In the genomic region with DNA sequence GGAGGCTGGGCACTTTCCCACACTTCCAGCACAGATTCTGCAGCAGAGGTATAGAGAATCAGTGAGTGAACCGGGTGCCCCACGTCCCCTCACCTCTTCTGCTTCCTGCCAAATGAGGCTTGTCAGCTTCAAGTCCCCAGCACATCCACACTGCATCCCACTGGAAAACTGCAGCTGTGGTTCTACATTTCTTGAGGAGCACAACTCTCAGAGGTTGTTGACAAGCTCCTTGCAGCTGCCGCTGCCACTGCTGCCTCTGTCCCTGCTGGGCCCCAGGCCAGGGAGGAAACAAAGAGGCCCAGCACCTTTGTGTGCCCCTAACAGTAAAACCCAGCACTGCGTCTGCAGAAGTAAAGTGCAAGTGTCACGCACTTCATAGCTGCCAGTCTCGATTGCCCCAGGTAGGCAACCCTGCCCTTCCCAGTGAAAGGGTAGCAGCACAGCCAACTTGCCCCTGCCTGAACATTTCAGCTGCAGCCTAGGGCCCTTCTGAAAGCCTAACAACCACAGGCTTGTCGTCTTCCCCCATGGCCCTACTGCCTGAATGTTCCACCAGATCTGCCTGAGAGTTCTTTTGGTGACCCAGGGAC, we compare ENCODE assay signal across 23 cellular contexts.
A peak's percentile ranks its signal among the peaks of the same experiment; 100 is the strongest.
DNase-seq lines count a peak whose midpoint lies in the region; ATAC-seq and TF ChIP-seq lines count a peak whose summit lies in the region.
"Had no signal": no experiment of that assay in that cellular context is flagged by ENCODE, and none has a peak within 500 bp of the region (broad histone marks: within the 10 kb centered on the region; RNA-seq: fewer than 3 reads in every experiment).

No MANE protein-coding gene starts in this region.

- DNase-seq in AG20443 (ENCODE audit: low spot score) = peak; percentile 2
- peak; percentile 73 to 86 for DNase-seq in SJCRH30
- DNase-seq in iPS-NIHi11 (ENCODE audit: low spot score) = peak; percentile 5
- DNase-seq in posterior vena cava (ENCODE audit: low spot score) = peak; percentile 70
- no peak for DNase-seq in esophagus muscularis mucosa (ENCODE audit: extremely low spot score)
- no peak for DNase-seq in body of pancreas
- no peak for DNase-seq in ovary
- DNase-seq in NCI-H1930 (lab: John Stamatoyannopoulos, UW) = no peak
- DNase-seq: CD4-positive, CD25-positive, alpha-beta regulatory T cell; DMS153; DND-41; KBM-7; MG63; NCI-H1105 treated with DMSO at 0.1 percent for 48 hours; NCI-H146; NCI-H2029 treated with DMSO at 0.1 percent for 48 hours; NCI-H446 treated with DMSO at 0.1 percent for 48 hours; NCI-H526; NCI-H82; Peyer's patch; SIG-M5; SK-N-SH had no signal

- no peak for TF ChIP-seq EP300 in esophagus muscularis mucosa (IDR thresholded peaks at IDR 0.05)
- TF ChIP-seq EP300 in ovary (IDR thresholded peaks at IDR 0.05) = no peak

- TF ChIP-seq CTCF in esophagus muscularis mucosa (IDR thresholded peaks at IDR 0.05) (no peak), body of pancreas (IDR thresholded peaks at IDR 0.05) (no peak), ovary (IDR thresholded peaks at IDR 0.05) (no peak)

- TF ChIP-seq POLR2A in esophagus muscularis mucosa (IDR thresholded peaks at IDR 0.05; ENCODE audit: low read depth) (no peak), body of pancreas (IDR thresholded peaks at IDR 0.05) (no peak), ovary (IDR thresholded peaks at IDR 0.05) (no peak)

- no peak overlapping the region for H3K4me3 ChIP-seq in SJCRH30
- H3K4me3 ChIP-seq in esophagus muscularis mucosa = no peak overlapping the region
- no peak overlapping the region for H3K4me3 ChIP-seq in body of pancreas
- H3K4me3 ChIP-seq in ovary = no peak overlapping the region
- H3K4me3 ChIP-seq: BLaER1, MG63, Peyer's patch had no signal

- ATAC-seq in body of pancreas = no peak

- H3K36me3 ChIP-seq in SJCRH30 = no peaks in the 10 kb centered on the region
- H3K36me3 ChIP-seq in esophagus muscularis mucosa = no peaks in the 10 kb centered on the region
- H3K36me3 ChIP-seq in body of pancreas (replicated peaks in 1 of 2; ENCODE audit: insufficient read depth in 1 of 2, low read depth in 2 of 2) = no peaks in the 10 kb centered on the region
- H3K36me3 ChIP-seq in ovary = no peaks in the 10 kb centered on the region
- H3K36me3 ChIP-seq: BLaER1, MG63, Peyer's patch had no signal

- intact Hi-C loops in posterior vena cava (cut with DNase I) (loop anchor here in 1 of 2 donors (5.0 kb wide), 1 partner anchor 1626 kb away; no protein-coding TSS in a partner anchor), esophagus muscularis mucosa (cut with DNase I) (no loop called here), body of pancreas (cut with DNase I) (no loop called here), ovary (cut with DNase I) (no loop called here)

- H3K9me3 ChIP-seq in SJCRH30 (replicated peaks) (no peaks in the 10 kb centered on the region), esophagus muscularis mucosa (peaks cover 0 to 2% (median under 1%) of the 10 kb centered on the region in 4 donors), body of pancreas (no peaks in the 10 kb centered on the region), ovary (no peaks in the 10 kb centered on the region)
- H3K9me3 ChIP-seq: MG63, Peyer's patch had no signal

- H3K27me3 ChIP-seq in SJCRH30 = no peaks in the 10 kb centered on the region
- no peaks in the 10 kb centered on the region for H3K27me3 ChIP-seq in esophagus muscularis mucosa
- no peaks in the 10 kb centered on the region for H3K27me3 ChIP-seq in body of pancreas
- no peaks in the 10 kb centered on the region for H3K27me3 ChIP-seq in ovary
- H3K27me3 ChIP-seq: BLaER1, MG63, Peyer's patch had no signal

- H3K4me1 ChIP-seq in SJCRH30 (peaks cover 3% of the 10 kb centered on the region; the same call in 1 of the 2 replicates), esophagus muscularis mucosa (no peaks in the 10 kb centered on the region), body of pancreas (no peaks in the 10 kb centered on the region), ovary (ENCODE audit: insufficient read depth) (no peaks in the 10 kb centered on the region)
- H3K4me1 ChIP-seq: BLaER1, Peyer's patch had no signal

- H3K27ac ChIP-seq in SJCRH30 = peak overlapping the region; percentile 31
- no peak overlapping the region for H3K27ac ChIP-seq in esophagus muscularis mucosa (replicated peaks in 1 of 4)
- no peak overlapping the region for H3K27ac ChIP-seq in body of pancreas
- H3K27ac ChIP-seq in ovary = no peak overlapping the region
- H3K27ac ChIP-seq: BLaER1, Peyer's patch had no signal

- 71% methylated on average over 7 of the region's 7 CpGs for WGBS in esophagus muscularis mucosa
- WGBS in body of pancreas, 2 donors = 62 to 74% methylated on average over 6 to 7 of the region's 7 CpGs
- 67 to 78% (median 78%) methylated on average over 7 of the region's 7 CpGs for WGBS in ovary, 3 donors

Comparison
In these comparisons a context has a peak if more than half of its experiments do, and no peak if none do; other contexts are left out.
1. DNase-seq: peak in AG20443 (single experiment), SJCRH30 (2 of 2), iPS-NIHi11 (single experiment) and posterior vena cava (single experiment); none in esophagus muscularis mucosa (single experiment), body of pancreas (0 of 4), ovary (0 of 5) and NCI-H1930 (0 of 2).